ENCODE assay signal across 8 cellular contexts in the genomic region with DNA sequence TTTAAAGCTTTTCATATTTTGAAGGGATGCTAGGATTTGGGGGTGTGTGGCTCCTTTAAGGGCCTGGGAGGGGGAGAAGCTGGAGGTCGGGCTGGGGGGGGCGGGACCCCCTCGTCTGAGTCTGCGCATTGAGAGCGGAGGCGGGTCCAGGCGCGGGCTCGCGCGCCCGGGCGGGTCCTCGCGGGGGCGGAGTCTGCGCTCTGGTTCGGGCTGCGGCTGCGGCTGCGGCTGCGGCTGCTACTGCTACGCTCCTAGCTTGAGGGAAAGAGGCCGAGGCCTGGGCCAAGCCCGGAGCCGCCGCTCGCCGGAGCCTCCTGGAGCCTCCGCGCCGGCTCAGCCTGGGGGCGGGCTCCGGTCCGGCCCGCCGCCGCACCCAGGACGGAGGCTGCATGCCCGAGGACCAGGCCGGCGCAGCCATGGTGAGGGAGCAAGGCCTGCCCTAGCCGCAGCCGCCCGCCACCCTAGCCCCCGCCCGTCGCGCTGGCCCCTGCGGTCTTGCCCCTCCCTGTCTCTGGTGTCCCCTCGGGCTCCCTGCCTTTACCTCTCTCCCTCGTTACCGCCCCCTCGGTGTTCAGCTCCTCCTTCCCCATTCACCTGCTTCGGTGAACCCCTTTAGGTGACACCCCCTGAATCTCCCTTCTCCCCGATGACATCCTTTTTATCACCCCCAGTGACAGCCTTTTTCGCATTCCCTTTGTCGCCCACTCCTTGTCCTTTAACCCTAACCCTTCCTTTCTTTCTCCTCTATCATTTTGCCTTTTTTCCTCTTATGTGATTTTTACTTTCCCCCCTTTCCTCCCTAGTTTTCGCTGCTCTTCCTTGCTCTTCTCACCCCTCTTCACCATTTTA. TPM values are rescaled to one million over a fixed set of nuclear protein-coding genes. Genes with fewer than 3 reads are reported as not detected.
DNase-seq lines count a peak whose midpoint lies in the region; ATAC-seq and TF ChIP-seq lines count a peak whose summit lies in the region.

A gene (plus strand): TSS at position 189 of the 849 bp plus-strand sequence. CDS start 201 bp downstream, at position 390.

- CTCF ChIA-PET in Calu3 (lab: Charles Lee) = interaction anchor here (0.7 to 1.1 kb wide), 4 partner anchors 20 to 419 kb away, joined by 3 read pairs; no protein-coding TSS in a partner anchor

- H3K4me1 ChIP-seq in OCI-LY1 (ENCODE audit: insufficient read depth, low read length, severe bottlenecking) = peaks cover 33% of the 10 kb centered on the region

- H3K9me3 Mint-ChIP-seq in Calu3 (ENCODE audit: low read depth, unreplicated experiment) (no peaks in the 10 kb centered on the region), endothelial cell (ENCODE audit: unreplicated experiment) (no peaks in the 10 kb centered on the region)

- H3F3A ChIP-seq in OCI-LY1 (ENCODE audit: insufficient read depth, low read length) = no peaks in the 10 kb centered on the region

- TF ChIP-seq CTCF in Calu3 (IDR thresholded peaks at IDR 0.05; ENCODE audit: unreplicated experiment) (no peak), OCI-LY1 (IDR thresholded peaks at IDR 0.05; ENCODE audit: low read length) (no peak), endothelial cell (IDR thresholded peaks at IDR 0.05; ENCODE audit: unreplicated experiment) (no peak)

- peak within 1 kb of the TSS; percentile 95 for H3K4me2 ChIP-seq in OCI-LY1 (ENCODE audit: low read length)

- H3K9me2 ChIP-seq in OCI-LY1 (ENCODE audit: low read depth, low read length) = no peaks in the 10 kb centered on the region

- intact Hi-C loops in Calu3 (cut with micrococcal nuclease; ENCODE audit: unreplicated experiment) = no loop called here

- no peaks in the 10 kb centered on the region for H4K20me1 ChIP-seq in OCI-LY1 (ENCODE audit: insufficient read depth, low read length)

- H3K36me3 ChIP-seq in OCI-LY1 (ENCODE audit: insufficient read depth, low read length) = no peaks in the 10 kb centered on the region

- peak within 1 kb of the TSS; percentile 99 for H3K4me3 ChIP-seq in OCI-LY1 (ENCODE audit: low read depth, low read length, poor library complexity, severe bottlenecking)

- peak within 1 kb of the TSS; percentile 82 for H3K9ac ChIP-seq in OCI-LY1 (ENCODE audit: low read length)

- H3K27me3 Mint-ChIP-seq in Calu3 (ENCODE audit: unreplicated experiment) (peaks cover 13% of the 10 kb centered on the region), endothelial cell (ENCODE audit: unreplicated experiment) (peaks cover 3% of the 10 kb centered on the region)

- no peaks in the 10 kb centered on the region for H3K9me3 ChIP-seq in OCI-LY1 (ENCODE audit: low read length)

- DNase-seq in Calu3 (peak; percentile 91), HuH-7 (ENCODE audit: low spot score) (peak; percentile 90), endothelial cell (ENCODE audit: low spot score) (peak; percentile 91), midbrain (lab: John Stamatoyannopoulos, UW) (peak; percentile 87)
- peak; percentile 89 for DNase-seq in activated CD8-positive, alpha-beta memory T cell treated with anti-CD3 and anti-CD28 coated beads, Interleukin-2, amount 50 U/mL, for 4 hours
- peak; percentile 80 to 85 for DNase-seq in stimulated activated CD8-positive, alpha-beta memory T cell treated with anti-CD3 and anti-CD28 coated beads, Interleukin-2, amount 100 ng/mL, for 1 hour (ENCODE audit: low read depth in 2 of 2)

- H3K4me1 Mint-ChIP-seq in Calu3 (ENCODE audit: low read depth, unreplicated experiment) (peaks cover 36% of the 10 kb centered on the region), endothelial cell (ENCODE audit: unreplicated experiment) (peaks cover 25% of the 10 kb centered on the region)

- ATAC-seq in GM21515 (IDR thresholded peaks at IDR 0.05; ENCODE audit: unreplicated experiment) = peak; percentile 82

- peak within 1 kb of the TSS; percentile 92 for H2AFZ ChIP-seq in OCI-LY1 (ENCODE audit: low read length)

- peak within 1 kb of the TSS; percentile 90 for H3K27ac Mint-ChIP-seq in Calu3 (ENCODE audit: unreplicated experiment)
- H3K27ac Mint-ChIP-seq in endothelial cell (ENCODE audit: unreplicated experiment) = peak within 1 kb of the TSS; percentile 95

- peak within 1 kb of the TSS; percentile 89 for H3K4me3 Mint-ChIP-seq in Calu3 (ENCODE audit: low read depth, unreplicated experiment)
- peak within 1 kb of the TSS; percentile 99 for H3K4me3 Mint-ChIP-seq in endothelial cell (ENCODE audit: unreplicated experiment)

- H3K27ac ChIP-seq in OCI-LY1 (ENCODE audit: low read depth, low read length, poor library complexity, severe bottlenecking) = peak within 1 kb of the TSS; percentile 38

- H3K36me3 Mint-ChIP-seq in Calu3 (ENCODE audit: insufficient read depth, unreplicated experiment) (peaks cover 17% of the 10 kb centered on the region), endothelial cell (ENCODE audit: low read depth, unreplicated experiment) (peaks cover 7% of the 10 kb centered on the region)

- BruUV-seq in Calu3 (replicated peaks; lab: Mats Ljungman, UMichigan) = no TSS peak

- H3K79me2 ChIP-seq in OCI-LY1 (ENCODE audit: insufficient read depth, low read length) = peaks cover 20% of the 10 kb centered on the region

- H3K27me3 ChIP-seq in OCI-LY1 (ENCODE audit: insufficient read depth, low read length) = no peaks in the 10 kb centered on the region

RNA-seq across cellular contexts. Expression of the gene that starts here (rescaled TPM):
- total RNA-seq in Calu3 (2022) (14.2 and 14.8 TPM in 2 replicates), endothelial cell (ENCODE audit: unreplicated experiment) (39.0 TPM)

Comparison
In these comparisons a context has a peak if more than half of its experiments do, and no peak if none do; other contexts are left out.
1. Peak in every context shown above with its lines: DNase-seq, ATAC-seq, H3K4me3 ChIP-seq and H3K27ac ChIP-seq.